9 cellular contexts compared by ENCODE assay signal in genomic region chr15:90291679-90292356, GRCh38. TPM values are rescaled to one million over a fixed set of nuclear protein-coding genes. Genes with fewer than 3 reads are reported as not detected.
DNase-seq lines count a peak whose midpoint lies in the region; ATAC-seq and TF ChIP-seq lines count a peak whose summit lies in the region.
"Had no signal": no experiment of that assay in that cellular context is flagged by ENCODE, and none has a peak within 500 bp of the region (broad histone marks: within the 10 kb centered on the region; RNA-seq: fewer than 3 reads in every experiment).

No MANE protein-coding gene starts in this region.

- H3K9me3 ChIP-seq in breast epithelium: no peaks in the 10 kb centered on the region
- H3K9me3 ChIP-seq in testis: no peaks in the 10 kb centered on the region
- no peaks in the 10 kb centered on the region for H3K9me3 ChIP-seq in CD8-positive, alpha-beta memory T cell (ENCODE audit: low read length)

- no peak overlapping the region for H3K27ac Mint-ChIP-seq in MCF 10A (ENCODE audit: low read depth, unreplicated experiment)
- no peak overlapping the region for H3K27ac Mint-ChIP-seq in activated CD4-positive, alpha-beta memory T cell treated with anti-CD3 and anti-CD28 coated beads for 36 hours
- no peak overlapping the region for H3K27ac Mint-ChIP-seq in CD8-positive, alpha-beta memory T cell

- H3K4me3 Mint-ChIP-seq in MCF 10A (ENCODE audit: unreplicated experiment): no peak overlapping the region
- no peak overlapping the region for H3K4me3 Mint-ChIP-seq in activated CD4-positive, alpha-beta memory T cell treated with anti-CD3 and anti-CD28 coated beads for 36 hours
- no peak overlapping the region for H3K4me3 Mint-ChIP-seq in CD8-positive, alpha-beta memory T cell

- H3K4me1 ChIP-seq in breast epithelium (no peaks in the 10 kb centered on the region), testis (no peaks in the 10 kb centered on the region)
- no peaks in the 10 kb centered on the region for H3K4me1 ChIP-seq in CD8-positive, alpha-beta memory T cell (ENCODE audit: insufficient read depth, low read length)

- no peaks in the 10 kb centered on the region for H3K9me3 Mint-ChIP-seq in MCF 10A (ENCODE audit: unreplicated experiment)
- H3K9me3 Mint-ChIP-seq in activated CD4-positive, alpha-beta memory T cell treated with anti-CD3 and anti-CD28 coated beads for 36 hours: no peaks in the 10 kb centered on the region
- no peaks in the 10 kb centered on the region for H3K9me3 Mint-ChIP-seq in CD8-positive, alpha-beta memory T cell

- TF ChIP-seq CTCF in MCF 10A (IDR thresholded peaks at IDR 0.05; ENCODE audit: unreplicated experiment) (no peak), breast epithelium (IDR thresholded peaks at IDR 0.05) (no peak), testis (IDR thresholded peaks at IDR 0.05) (no peak)

- WGBS in testis, 2 donors: 70 to 79% methylated on average over 15 to 16 of the region's 16 CpGs

- H3K27me3 ChIP-seq in breast epithelium (no peaks in the 10 kb centered on the region), testis (no peaks in the 10 kb centered on the region)
- H3K27me3 ChIP-seq in CD8-positive, alpha-beta memory T cell (ENCODE audit: insufficient read depth, low read length, poor library complexity, severe bottlenecking): no peaks in the 10 kb centered on the region

- H3K27me3 Mint-ChIP-seq in MCF 10A (ENCODE audit: insufficient read depth, unreplicated experiment): no peaks in the 10 kb centered on the region
- no peaks in the 10 kb centered on the region for H3K27me3 Mint-ChIP-seq in activated CD4-positive, alpha-beta memory T cell treated with anti-CD3 and anti-CD28 coated beads for 36 hours
- H3K27me3 Mint-ChIP-seq in CD8-positive, alpha-beta memory T cell: peaks cover 2 to 4% of the 10 kb centered on the region in 2 donors

- CTCF ChIA-PET in MCF 10A (lab: Yijun Ruan, JAX): interaction anchor here (0.6 to 4.3 kb wide), 12 partner anchors 9 to 594 kb away, joined by 3 to 54 read pairs (median 4); no protein-coding TSS in a partner anchor
- CTCF ChIA-PET in activated CD4-positive, alpha-beta memory T cell treated with anti-CD3 and anti-CD28 coated beads for 36 hours (lab: Charles Lee): interaction anchor here (0.6 to 4.0 kb wide), 4 partner anchors 12 to 741 kb away, joined by 3 to 53 read pairs (median 3); no protein-coding TSS in a partner anchor
- CTCF ChIA-PET in CD8-positive, alpha-beta memory T cell (lab: Charles Lee): interaction anchor here (1.6 to 2.8 kb wide), 2 partner anchors 19 to 28 kb away, joined by 3 to 7 read pairs; no protein-coding TSS in a partner anchor

- POLR2A ChIA-PET in MCF 10A (lab: Yijun Ruan, JAX): no interaction called here
- POLR2A ChIA-PET in activated CD4-positive, alpha-beta memory T cell treated with anti-CD3 and anti-CD28 coated beads for 36 hours (lab: Charles Lee): no interaction called here
- POLR2A ChIA-PET in CD8-positive, alpha-beta memory T cell (lab: Charles Lee): no interaction called here

- peaks cover 6% of the 10 kb centered on the region for H3K4me1 Mint-ChIP-seq in MCF 10A (ENCODE audit: insufficient read depth, unreplicated experiment)
- H3K4me1 Mint-ChIP-seq in activated CD4-positive, alpha-beta memory T cell treated with anti-CD3 and anti-CD28 coated beads for 36 hours (ENCODE audit: low read depth): peaks cover 5% of the 10 kb centered on the region
- H3K4me1 Mint-ChIP-seq in CD8-positive, alpha-beta memory T cell: peaks cover 2 to 7% (median 5%) of the 10 kb centered on the region in 3 donors

- no TSS peak for BruUV-seq in MCF 10A (replicated peaks; lab: Mats Ljungman, UMichigan)

- H3K36me3 ChIP-seq in breast epithelium (no peaks in the 10 kb centered on the region), testis (ENCODE audit: low read depth, missing control alignments) (no peaks in the 10 kb centered on the region)
- H3K36me3 ChIP-seq in CD8-positive, alpha-beta memory T cell (ENCODE audit: insufficient read depth, low read length): no peaks in the 10 kb centered on the region

- H3K4me3 ChIP-seq in breast epithelium (no peak overlapping the region), testis (no peak overlapping the region)
- no peak overlapping the region for H3K4me3 ChIP-seq in CD8-positive, alpha-beta memory T cell (ENCODE audit: low read length)

- DNase-seq in MCF 10A (ENCODE audit: unreplicated experiment): peak; percentile 69
- no peak for DNase-seq in breast epithelium (ENCODE audit: low spot score in 2 of 2)
- peak; percentile 44 for DNase-seq in M059J (ENCODE audit: low read depth)
- peak; percentile 33 for DNase-seq in activated CD4-positive, alpha-beta memory T cell treated with anti-CD3 and anti-CD28 coated beads for 36 hours
- DNase-seq in testis: peak; percentile 46
- DNase-seq in CD8-positive, alpha-beta memory T cell: no peak
- no peak for DNase-seq in activated CD4-positive, CD25-positive, alpha-beta regulatory T cell (lab: John Stamatoyannopoulos, UW)
- DNase-seq: GF-D8 had no signal

- no peak overlapping the region for H3K27ac ChIP-seq in breast epithelium
- no peak overlapping the region for H3K27ac ChIP-seq in testis
- H3K27ac ChIP-seq in CD8-positive, alpha-beta memory T cell (ENCODE audit: low read depth, low read length): no peak overlapping the region

- no peaks in the 10 kb centered on the region for H3K36me3 Mint-ChIP-seq in MCF 10A (ENCODE audit: insufficient read depth, unreplicated experiment)
- H3K36me3 Mint-ChIP-seq in activated CD4-positive, alpha-beta memory T cell treated with anti-CD3 and anti-CD28 coated beads for 36 hours: no peaks in the 10 kb centered on the region
- H3K36me3 Mint-ChIP-seq in CD8-positive, alpha-beta memory T cell: no peaks in the 10 kb centered on the region

- intact Hi-C loops in MCF 10A (cut with micrococcal nuclease): loop anchor here (2.0 kb wide), 2 partner anchors 29 to 401 kb away; no protein-coding TSS in a partner anchor
- intact Hi-C loops in breast epithelium (cut with DNase I; ENCODE audit: low total_unique reads): no loop called here
- intact Hi-C loops in activated CD4-positive, alpha-beta memory T cell treated with anti-CD3 and anti-CD28 coated beads for 36 hours (cut with micrococcal nuclease): no loop called here
- intact Hi-C loops in testis (cut with DNase I; ENCODE audit: low total_unique reads): no loop called here

- TF ChIP-seq POLR2A in breast epithelium (IDR thresholded peaks at IDR 0.05) (no peak), testis (IDR thresholded peaks at IDR 0.05) (no peak)

- ATAC-seq in GM18861 (IDR thresholded peaks at IDR 0.05; ENCODE audit: unreplicated experiment): no peak

RNA-seq across cellular contexts. Expression of gene NGRN, which starts 26.3 kb away (rescaled TPM):
- total RNA-seq in MCF 10A (2022) (70.5 and 77.0 TPM in 2 replicates), breast epithelium (10 to 100 TPM; 67.7 to 99.1 (median 87.2) TPM), testis (10 to 100 TPM; 86.1 to 95.6 TPM)
- 101 and 125 TPM in 2 replicates for total RNA-seq in M059J (2014; rRNA removed; shearing (Covaris generic))
- 10 to 100 TPM; 25.3 to 28.6 TPM for total RNA-seq in activated CD4-positive, alpha-beta memory T cell treated with anti-CD3 and anti-CD28 coated beads for 36 hours
- polyA plus RNA-seq in testis (ENCODE audit: insufficient read depth, low read depth, low replicate concordance): 82.9 TPM
- total RNA-seq in CD8-positive, alpha-beta memory T cell: 10 to 100 TPM; 34.1 to 36.0 TPM
- 45.8 TPM for polyA plus RNA-seq in CD8-positive, alpha-beta memory T cell

RNA-seq across cellular contexts. Expression of gene TTLL13, which starts 42.5 kb away (rescaled TPM):
- total RNA-seq in MCF 10A (2022): 0.47 TPM in 1 of 2 replicates, not detected in the other
- under 1 TPM in 1 of 3 donors, not detected in 2; 0.15 TPM for total RNA-seq in breast epithelium
- total RNA-seq in M059J (2014; rRNA removed; shearing (Covaris generic)): 0.42 TPM in 1 of 2 replicates, not detected in the other
- total RNA-seq in activated CD4-positive, alpha-beta memory T cell treated with anti-CD3 and anti-CD28 coated beads for 36 hours: under 1 TPM; 0.55 to 0.73 TPM
- 10 to 100 TPM in 1 of 2 donors, 1 to 10 TPM in 1; 6.8 to 18.0 TPM for total RNA-seq in testis
- polyA plus RNA-seq in testis (ENCODE audit: insufficient read depth, low read depth, low replicate concordance): 30.3 TPM
- total RNA-seq in CD8-positive, alpha-beta memory T cell: under 1 TPM in 1 of 2 experiments, not detected in 1; 0.80 TPM
- polyA plus RNA-seq in CD8-positive, alpha-beta memory T cell: 0.17 TPM

RNA-seq across cellular contexts. Expression of gene GDPGP1, which starts 57.8 kb away (rescaled TPM):
- total RNA-seq in MCF 10A (2022) (3.4 and 6.6 TPM in 2 replicates), breast epithelium (1 to 10 TPM; 3.4 to 9.4 (median 7.5) TPM), testis (10 to 100 TPM in 1 of 2 donors, 1 to 10 TPM in 1; 6.2 to 16.1 TPM)
- 3.5 and 11.2 TPM in 2 replicates for total RNA-seq in M059J (2014; rRNA removed; shearing (Covaris generic))
- total RNA-seq in activated CD4-positive, alpha-beta memory T cell treated with anti-CD3 and anti-CD28 coated beads for 36 hours: 1 to 10 TPM; 8.0 to 9.2 TPM
- polyA plus RNA-seq in testis (ENCODE audit: insufficient read depth, low read depth, low replicate concordance): 8.9 TPM
- total RNA-seq in CD8-positive, alpha-beta memory T cell: 10 to 100 TPM; 10.3 to 11.6 TPM
- 0.85 TPM for polyA plus RNA-seq in CD8-positive, alpha-beta memory T cell

RNA-seq across cellular contexts. Expression of gene CIB1, which starts 58.1 kb away (rescaled TPM):
- 45.6 and 50.5 TPM in 2 replicates for total RNA-seq in MCF 10A (2022)
- 10 to 100 TPM; 30.2 to 61.3 (median 49.5) TPM for total RNA-seq in breast epithelium
- total RNA-seq in M059J (2014; rRNA removed; shearing (Covaris generic)): 45.1 and 51.4 TPM in 2 replicates
- 100 to 1,000 TPM; 162 to 170 TPM for total RNA-seq in activated CD4-positive, alpha-beta memory T cell treated with anti-CD3 and anti-CD28 coated beads for 36 hours
- total RNA-seq in testis: 10 to 100 TPM; 50.8 to 78.0 TPM
- polyA plus RNA-seq in testis (ENCODE audit: insufficient read depth, low read depth, low replicate concordance): 138 TPM
- total RNA-seq in CD8-positive, alpha-beta memory T cell: 100 to 1,000 TPM; 162 to 166 TPM
- 251 TPM for polyA plus RNA-seq in CD8-positive, alpha-beta memory T cell

Comparison
In these comparisons a context has a peak if more than half of its experiments do, and no peak if none do; other contexts are left out.
1. DNase-seq: peak in MCF 10A (single experiment), M059J (single experiment), activated CD4-positive, alpha-beta memory T cell treated with anti-CD3 and anti-CD28 coated beads for 36 hours (single experiment) and testis (single experiment); none in breast epithelium (0 of 2), CD8-positive, alpha-beta memory T cell (0 of 5) and activated CD4-positive, CD25-positive, alpha-beta regulatory T cell (0 of 4).